ENCODE assay signal across 13 cellular contexts in the genomic region with DNA sequence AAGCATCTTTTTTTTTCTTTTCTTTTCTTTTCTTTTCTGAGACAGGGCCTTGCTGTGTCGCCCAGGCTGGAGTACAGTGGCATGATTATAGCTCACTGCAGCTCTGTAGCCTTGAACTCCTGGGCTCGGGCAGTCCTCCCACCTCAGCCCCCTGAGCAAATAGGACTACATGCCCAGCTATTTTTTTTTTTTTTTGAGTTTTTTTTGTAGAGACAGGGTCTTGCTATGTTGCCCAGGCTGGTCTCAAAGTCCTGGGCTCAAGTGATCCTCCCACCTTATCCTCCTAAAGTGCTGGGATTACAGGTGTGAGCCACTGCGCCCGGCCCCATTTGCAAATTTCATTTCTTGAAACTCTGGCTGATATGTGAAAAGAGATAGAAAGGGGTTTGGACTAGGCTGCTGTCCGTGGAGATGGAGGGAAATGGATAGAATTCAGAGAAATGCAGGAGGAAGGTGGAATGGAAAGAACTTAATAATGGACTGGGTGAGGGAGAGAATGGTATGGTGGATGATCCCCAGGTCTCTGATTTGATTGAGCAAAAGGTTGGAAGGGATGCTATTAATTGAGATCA. TPM values are rescaled to one million over a fixed set of nuclear protein-coding genes. Genes with fewer than 3 reads are reported as not detected.
A peak's percentile ranks its signal among the peaks of the same experiment; 100 is the strongest.
DNase-seq lines count a peak whose midpoint lies in the region; TF ChIP-seq lines count a peak whose summit lies in the region.
"Had no signal": no experiment of that assay in that cellular context is flagged by ENCODE, and none has a peak within 500 bp of the region (broad histone marks: within the 10 kb centered on the region; RNA-seq: fewer than 3 reads in every experiment).

No MANE protein-coding gene starts in this region.

- TF ChIP-seq CTCF in SU-DHL-6 (IDR thresholded peaks at IDR 0.05; ENCODE audit: insufficient read depth, low read length, poor library complexity, severe bottlenecking) (no peak), endothelial cell (IDR thresholded peaks at IDR 0.05; ENCODE audit: unreplicated experiment) (no peak), spleen (IDR thresholded peaks at IDR 0.05 in 8 of 11, conservative IDR thresholded peaks at IDR 0.05 in 3 of 11) (no peak)

- no peaks in the 10 kb centered on the region for H3K9me3 ChIP-seq in SU-DHL-6 (ENCODE audit: insufficient read depth, low read length)
- no peaks in the 10 kb centered on the region for H3K9me3 ChIP-seq in spleen
- H3K9me3 ChIP-seq: gastrocnemius medialis had no signal

- no peaks in the 10 kb centered on the region for H3K9me3 Mint-ChIP-seq in T-helper 1 cell treated with Interleukin-12 subunit alpha and Interleukin-12 subunit beta and Interleukin-4 antibody, amounts not matched to agents 30 μg/mL and 1 μg/mL, for 36 hours
- H3K9me3 Mint-ChIP-seq in endothelial cell (ENCODE audit: unreplicated experiment) = no peaks in the 10 kb centered on the region

- no peak overlapping the region for H3K9ac ChIP-seq in SU-DHL-6 (ENCODE audit: low read length)

- H3K27me3 ChIP-seq in SU-DHL-6 (ENCODE audit: low read length) = no peaks in the 10 kb centered on the region
- H3K27me3 ChIP-seq in spleen (replicated peaks in 1 of 7) = no peaks in the 10 kb centered on the region
- H3K27me3 ChIP-seq: gastrocnemius medialis had no signal

- peaks cover 44% of the 10 kb centered on the region for H3K36me3 Mint-ChIP-seq in T-helper 1 cell treated with Interleukin-12 subunit alpha and Interleukin-12 subunit beta and Interleukin-4 antibody, amounts not matched to agents 30 μg/mL and 1 μg/mL, for 36 hours (ENCODE audit: low read depth)
- no peaks in the 10 kb centered on the region for H3K36me3 Mint-ChIP-seq in endothelial cell (ENCODE audit: low read depth, unreplicated experiment)

- H3K4me1 Mint-ChIP-seq in T-helper 1 cell treated with Interleukin-12 subunit alpha and Interleukin-12 subunit beta and Interleukin-4 antibody, amounts not matched to agents 30 μg/mL and 1 μg/mL, for 36 hours (ENCODE audit: low read depth) = peaks cover 69% of the 10 kb centered on the region
- H3K4me1 Mint-ChIP-seq in endothelial cell (ENCODE audit: unreplicated experiment) = peaks cover 17% of the 10 kb centered on the region

- H3F3A ChIP-seq in SU-DHL-6 (ENCODE audit: insufficient read depth) = peaks cover 23% of the 10 kb centered on the region

- peaks cover 100% of the 10 kb centered on the region for H3K79me2 ChIP-seq in SU-DHL-6 (ENCODE audit: insufficient read depth, low read length)

- H3K9me2 ChIP-seq in SU-DHL-6 (replicated peaks; ENCODE audit: insufficient read depth, low read length) = no peaks in the 10 kb centered on the region

- H3K4me1 ChIP-seq in spleen = peaks cover 38 to 100% (median 94%) of the 10 kb centered on the region in 6 donors
- H3K4me1 ChIP-seq: gastrocnemius medialis had no signal

- WGBS in spleen, 5 donors = 88 to 94% (median 90%) methylated on average over 5 of the region's 5 CpGs

- peaks cover 24% of the 10 kb centered on the region for H3K36me3 ChIP-seq in SU-DHL-6 (ENCODE audit: low read length)
- H3K36me3 ChIP-seq in spleen = peaks cover 0 to 23% (median 9%) of the 10 kb centered on the region in 6 donors
- H3K36me3 ChIP-seq: gastrocnemius medialis had no signal

- H3K27me3 Mint-ChIP-seq in T-helper 1 cell treated with Interleukin-12 subunit alpha and Interleukin-12 subunit beta and Interleukin-4 antibody, amounts not matched to agents 30 μg/mL and 1 μg/mL, for 36 hours (ENCODE audit: low read depth) = no peaks in the 10 kb centered on the region
- no peaks in the 10 kb centered on the region for H3K27me3 Mint-ChIP-seq in endothelial cell (ENCODE audit: unreplicated experiment)

- DNase-seq in T-helper 1 cell = no peak
- no peak for DNase-seq in endothelial cell (ENCODE audit: low spot score)
- no peak for DNase-seq in spleen
- no peak for DNase-seq in NCI-H446 (lab: John Stamatoyannopoulos, UW)
- DNase-seq in MV-4-11 (lab: John Stamatoyannopoulos, UW) = no peak
- no peak for DNase-seq in HPDE6-E6E7 (ENCODE audit: extremely low spot score)
- DNase-seq: aorta; DMS 273 treated with DMSO at 0.1 percent for 48 hours; effector CD8-positive, alpha-beta T cell; gastrocnemius medialis; NCI-H1930 had no signal

- no peak overlapping the region for H3K4me3 Mint-ChIP-seq in T-helper 1 cell treated with Interleukin-12 subunit alpha and Interleukin-12 subunit beta and Interleukin-4 antibody, amounts not matched to agents 30 μg/mL and 1 μg/mL, for 36 hours
- H3K4me3 Mint-ChIP-seq in endothelial cell (ENCODE audit: unreplicated experiment) = no peak overlapping the region

- H3K27ac Mint-ChIP-seq in T-helper 1 cell treated with Interleukin-12 subunit alpha and Interleukin-12 subunit beta and Interleukin-4 antibody, amounts not matched to agents 30 μg/mL and 1 μg/mL, for 36 hours = peak overlapping the region; percentile 67
- H3K27ac Mint-ChIP-seq in endothelial cell (ENCODE audit: unreplicated experiment) = peak overlapping the region; percentile 9

- peaks cover 44% of the 10 kb centered on the region for H4K20me1 ChIP-seq in SU-DHL-6 (ENCODE audit: low read depth, low read length)

- H3K27ac ChIP-seq in SU-DHL-6 (ENCODE audit: low read depth, low read length) (0 out of 2 replicates have a peak overlapping the region, but pooled peaks have one; percentile 17), spleen (peak overlapping the region in 6 of 8 donors; percentile 55 to 69 (median 61))
- H3K27ac ChIP-seq: gastrocnemius medialis had no signal

- no peak overlapping the region for H2AFZ ChIP-seq in SU-DHL-6 (ENCODE audit: low read depth, low read length, severe bottlenecking)

- intact Hi-C loops in spleen (cut with DNase I; ENCODE audit: low total_unique reads) = no loop called here

- TF ChIP-seq POLR2A in spleen (IDR thresholded peaks at IDR 0.05) = no peak

- H3K4me2 ChIP-seq in SU-DHL-6 (ENCODE audit: low read depth, low read length, poor library complexity, severe bottlenecking) = peak overlapping the region; percentile 19

- no peak overlapping the region for H3K4me3 ChIP-seq in SU-DHL-6 (ENCODE audit: insufficient read depth, low read length, poor library complexity, severe bottlenecking)
- no peak overlapping the region for H3K4me3 ChIP-seq in spleen
- H3K4me3 ChIP-seq: gastrocnemius medialis had no signal

RNA-seq across cellular contexts. Expression of a gene that starts 32.9 kb away (rescaled TPM):
- total RNA-seq in endothelial cell (ENCODE audit: unreplicated experiment) = 7.9 TPM
- 100 to 1,000 TPM in 4 of 7 donors, 10 to 100 TPM in 3; 71.1 to 113 (median 102) TPM for total RNA-seq in spleen
- 100 to 1,000 TPM in 2 of 3 donors, 10 to 100 TPM in 1; 91.9 to 123 (median 100) TPM for polyA plus RNA-seq in spleen
